ENCODE assay signal across 8 cellular contexts in genomic region chr2:26346454-26347053, GRCh38. TPM values are rescaled to one million over a fixed set of nuclear protein-coding genes. Genes with fewer than 3 reads are reported as not detected.
DNase-seq lines count a peak whose midpoint lies in the region; ATAC-seq and TF ChIP-seq lines count a peak whose summit lies in the region.

A gene with protein sequence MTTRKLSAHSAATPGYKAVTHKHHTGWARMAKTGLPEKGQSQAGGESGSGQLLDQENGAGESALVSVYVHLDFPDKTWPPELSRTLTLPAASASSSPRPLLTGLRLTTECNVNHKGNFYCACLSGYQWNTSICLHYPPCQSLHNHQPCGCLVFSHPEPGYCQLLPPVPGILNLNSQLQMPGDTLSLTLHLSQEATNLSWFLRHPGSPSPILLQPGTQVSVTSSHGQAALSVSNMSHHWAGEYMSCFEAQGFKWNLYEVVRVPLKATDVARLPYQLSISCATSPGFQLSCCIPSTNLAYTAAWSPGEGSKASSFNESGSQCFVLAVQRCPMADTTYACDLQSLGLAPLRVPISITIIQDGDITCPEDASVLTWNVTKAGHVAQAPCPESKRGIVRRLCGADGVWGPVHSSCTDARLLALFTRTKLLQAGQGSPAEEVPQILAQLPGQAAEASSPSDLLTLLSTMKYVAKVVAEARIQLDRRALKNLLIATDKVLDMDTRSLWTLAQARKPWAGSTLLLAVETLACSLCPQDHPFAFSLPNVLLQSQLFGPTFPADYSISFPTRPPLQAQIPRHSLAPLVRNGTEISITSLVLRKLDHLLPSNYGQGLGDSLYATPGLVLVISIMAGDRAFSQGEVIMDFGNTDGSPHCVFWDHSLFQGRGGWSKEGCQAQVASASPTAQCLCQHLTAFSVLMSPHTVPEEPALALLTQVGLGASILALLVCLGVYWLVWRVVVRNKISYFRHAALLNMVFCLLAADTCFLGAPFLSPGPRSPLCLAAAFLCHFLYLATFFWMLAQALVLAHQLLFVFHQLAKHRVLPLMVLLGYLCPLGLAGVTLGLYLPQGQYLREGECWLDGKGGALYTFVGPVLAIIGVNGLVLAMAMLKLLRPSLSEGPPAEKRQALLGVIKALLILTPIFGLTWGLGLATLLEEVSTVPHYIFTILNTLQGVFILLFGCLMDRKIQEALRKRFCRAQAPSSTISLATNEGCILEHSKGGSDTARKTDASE (minus strand): TSS chr2:26346789. CDS start chr2:26346234, 555 bp downstream.

- ATAC-seq in Panc1, result peak; percentile 27; the same call in 1 of the 2 replicates
- ATAC-seq in natural killer cell treated with Interleukin-12 subunit alpha and Interleukin-12 subunit beta and Interleukin-15 and Interleukin-18, amount 100 ng/mL, for 72 hours, result peak; percentile 16 to 31
- ATAC-seq in stimulated activated naive CD8-positive, alpha-beta T cell treated with anti-CD3 and anti-CD28 coated beads, Interleukin-15, Interleukin-2, amounts not matched to agents 100 U/mL and 50 U/mL, for 24 hours, result peak; percentile 12
- ATAC-seq in HG03095 (IDR thresholded peaks at IDR 0.05; ENCODE audit: unreplicated experiment), result no peak

- CTCF ChIA-PET in Caco-2 (lab: Charles Lee), result no interaction called here
- CTCF ChIA-PET in Panc1 (lab: Charles Lee), result no interaction called here

- H3K4me3 Mint-ChIP-seq in Caco-2 (ENCODE audit: unreplicated experiment), result peak within 1 kb of the TSS; percentile 100
- H3K4me3 Mint-ChIP-seq in activated T-helper 1 cell treated with anti-CD3 and anti-CD28 coated beads, Interleukin-12 subunit alpha, Interleukin-12 subunit beta, Interleukin-2, Interleukin-4 antibody, amounts not matched to agents 30 ng/mL and 10 ng/mL and 1 ng/mL, durations not matched to agents 14 hours and 24 hours and 36 hours, result peak within 1 kb of the TSS; percentile 99
- H3K4me3 Mint-ChIP-seq in natural killer cell treated with Interleukin-12 subunit alpha and Interleukin-12 subunit beta and Interleukin-15 and Interleukin-18, amount 100 ng/mL, for 72 hours, result peak within 1 kb of the TSS; percentile 98

- H3K27me3 Mint-ChIP-seq in Caco-2 (ENCODE audit: insufficient read depth, unreplicated experiment), result no peaks in the 10 kb centered on the region
- H3K27me3 Mint-ChIP-seq in activated T-helper 1 cell treated with anti-CD3 and anti-CD28 coated beads, Interleukin-12 subunit alpha, Interleukin-12 subunit beta, Interleukin-2, Interleukin-4 antibody, amounts not matched to agents 30 ng/mL and 10 ng/mL and 1 ng/mL, durations not matched to agents 14 hours and 24 hours and 36 hours (ENCODE audit: insufficient read depth), result no peaks in the 10 kb centered on the region
- no peaks in the 10 kb centered on the region for H3K27me3 Mint-ChIP-seq in natural killer cell treated with Interleukin-12 subunit alpha and Interleukin-12 subunit beta and Interleukin-15 and Interleukin-18, amount 100 ng/mL, for 72 hours

- H3K36me3 ChIP-seq in Caco-2 (ENCODE audit: control insufficient read depth, insufficient read depth, low read length) (no peaks in the 10 kb centered on the region; the same call in 1 of the 2 replicates), Panc1 (ENCODE audit: control insufficient read depth, insufficient read depth, low read length) (peaks cover 3% of the 10 kb centered on the region; the same call in 1 of the 2 replicates)

- peak in 1 of 2 experiments; percentile 11 for TF ChIP-seq CTCF in Caco-2 (IDR thresholded peaks at IDR 0.05; ENCODE audit: insufficient read depth in 1 of 2, low read depth in 1 of 2, low read length in 1 of 2, severe bottlenecking in 1 of 2, unreplicated experiment in 1 of 2)
- TF ChIP-seq CTCF in Panc1 (IDR thresholded peaks at IDR 0.05), result no peak
- TF ChIP-seq CTCF in fibroblast of mammary gland (conservative IDR thresholded peaks at IDR 0.05; ENCODE audit: control insufficient read depth, insufficient read depth, low read depth, low read length), result no peak

- H3K9me3 ChIP-seq in Caco-2 (no peaks in the 10 kb centered on the region), Panc1 (ENCODE audit: control insufficient read depth, insufficient read depth, low read depth, low read length) (no peaks in the 10 kb centered on the region)

- peak; percentile 63 to 69 for DNase-seq in Caco-2
- peak; percentile 20 for DNase-seq in HT1080 (ENCODE audit: low read depth)
- DNase-seq in Panc1 (ENCODE audit: low read depth, low spot score), result no peak
- peak; percentile 63 for DNase-seq in activated T-helper 1 cell treated with anti-CD3 and anti-CD28 coated beads, Interleukin-12 subunit alpha, Interleukin-12 subunit beta, Interleukin-2, Interleukin-4 antibody, amounts not matched to agents 30 ng/mL and 10 ng/mL and 1 ng/mL, durations not matched to agents 14 hours and 24 hours and 36 hours (ENCODE audit: low spot score)
- DNase-seq in fibroblast of mammary gland (ENCODE audit: low read depth), result peak; percentile 29
- DNase-seq in natural killer cell treated with Interleukin-12 subunit alpha and Interleukin-12 subunit beta and Interleukin-15 and Interleukin-18, amount 100 ng/mL, for 72 hours (ENCODE audit: low spot score), result peak; percentile 72
- peak; percentile 66 for DNase-seq in stimulated activated naive CD8-positive, alpha-beta T cell treated with anti-CD3 and anti-CD28 coated beads, Interleukin-15, Interleukin-2, amounts not matched to agents 100 U/mL and 50 U/mL, for 24 hours

- in situ Hi-C loops in Panc1 (cut with HindIII; ENCODE audit: low pct_unique_long_range_greater_than_20kb, low sequenced_read_pairs), result no loop called here

- no peaks in the 10 kb centered on the region for H3K9me3 Mint-ChIP-seq in Caco-2 (ENCODE audit: unreplicated experiment)
- no peaks in the 10 kb centered on the region for H3K9me3 Mint-ChIP-seq in activated T-helper 1 cell treated with anti-CD3 and anti-CD28 coated beads, Interleukin-12 subunit alpha, Interleukin-12 subunit beta, Interleukin-2, Interleukin-4 antibody, amounts not matched to agents 30 ng/mL and 10 ng/mL and 1 ng/mL, durations not matched to agents 14 hours and 24 hours and 36 hours
- no peaks in the 10 kb centered on the region for H3K9me3 Mint-ChIP-seq in natural killer cell treated with Interleukin-12 subunit alpha and Interleukin-12 subunit beta and Interleukin-15 and Interleukin-18, amount 100 ng/mL, for 72 hours

- H3K36me3 Mint-ChIP-seq in Caco-2 (ENCODE audit: insufficient read depth, unreplicated experiment), result peaks cover 36% of the 10 kb centered on the region
- peaks cover 15% of the 10 kb centered on the region for H3K36me3 Mint-ChIP-seq in activated T-helper 1 cell treated with anti-CD3 and anti-CD28 coated beads, Interleukin-12 subunit alpha, Interleukin-12 subunit beta, Interleukin-2, Interleukin-4 antibody, amounts not matched to agents 30 ng/mL and 10 ng/mL and 1 ng/mL, durations not matched to agents 14 hours and 24 hours and 36 hours (ENCODE audit: low read depth)
- peaks cover 6% of the 10 kb centered on the region for H3K36me3 Mint-ChIP-seq in natural killer cell treated with Interleukin-12 subunit alpha and Interleukin-12 subunit beta and Interleukin-15 and Interleukin-18, amount 100 ng/mL, for 72 hours

- H3K4me3 ChIP-seq in Caco-2 (ENCODE audit: low read depth, low read length), result peak within 1 kb of the TSS; percentile 66
- peak within 1 kb of the TSS; percentile 83 to 98 for H3K4me3 ChIP-seq in Panc1 (ENCODE audit: low read depth in 2 of 2, low read length in 2 of 2)
- peak within 1 kb of the TSS; percentile 84 for H3K4me3 ChIP-seq in fibroblast of mammary gland (ENCODE audit: control insufficient read depth, low read depth, low read length)

- POLR2A ChIA-PET in Caco-2 (lab: Charles Lee), result interaction anchor here (0.6 to 1.3 kb wide), 2 partner anchors 102 to 105 kb away, joined by 3 to 11 read pairs; partner anchors contain the start of genes HADHA and HADHB
- POLR2A ChIA-PET in Panc1 (lab: Charles Lee), result no interaction called here

- peaks cover 25% of the 10 kb centered on the region for H3K4me1 Mint-ChIP-seq in Caco-2 (ENCODE audit: low read depth, unreplicated experiment)
- peaks cover 40% of the 10 kb centered on the region for H3K4me1 Mint-ChIP-seq in activated T-helper 1 cell treated with anti-CD3 and anti-CD28 coated beads, Interleukin-12 subunit alpha, Interleukin-12 subunit beta, Interleukin-2, Interleukin-4 antibody, amounts not matched to agents 30 ng/mL and 10 ng/mL and 1 ng/mL, durations not matched to agents 14 hours and 24 hours and 36 hours (ENCODE audit: low read depth)
- peaks cover 28 to 31% of the 10 kb centered on the region in 2 donors for H3K4me1 Mint-ChIP-seq in natural killer cell treated with Interleukin-12 subunit alpha and Interleukin-12 subunit beta and Interleukin-15 and Interleukin-18, amount 100 ng/mL, for 72 hours (ENCODE audit: low read depth in 2 of 2)

- peak within 1 kb of the TSS; percentile 97 for H3K27ac ChIP-seq in Panc1 (ENCODE audit: low read length)

- peak within 1 kb of the TSS; percentile 100 for H3K27ac Mint-ChIP-seq in Caco-2 (ENCODE audit: unreplicated experiment)
- peak within 1 kb of the TSS; percentile 98 for H3K27ac Mint-ChIP-seq in activated T-helper 1 cell treated with anti-CD3 and anti-CD28 coated beads, Interleukin-12 subunit alpha, Interleukin-12 subunit beta, Interleukin-2, Interleukin-4 antibody, amounts not matched to agents 30 ng/mL and 10 ng/mL and 1 ng/mL, durations not matched to agents 14 hours and 24 hours and 36 hours
- peak within 1 kb of the TSS; percentile 90 to 97 for H3K27ac Mint-ChIP-seq in natural killer cell treated with Interleukin-12 subunit alpha and Interleukin-12 subunit beta and Interleukin-15 and Interleukin-18, amount 100 ng/mL, for 72 hours

- H3K27me3 ChIP-seq in Caco-2 (replicated peaks; ENCODE audit: control insufficient read depth, insufficient read depth, low read length) (no peaks in the 10 kb centered on the region), Panc1 (ENCODE audit: control insufficient read depth, insufficient read depth, low read length) (no peaks in the 10 kb centered on the region)

- H3K4me1 ChIP-seq in Caco-2, result peaks cover 21% of the 10 kb centered on the region; the same call in 1 of the 2 replicates
- H3K4me1 ChIP-seq in Panc1 (ENCODE audit: control insufficient read depth, insufficient read depth, low read length), result peaks cover 27% of the 10 kb centered on the region

- BruUV-seq in Caco-2 (replicated peaks; lab: Mats Ljungman, UMichigan) (no TSS peak), Panc1 (replicated peaks; lab: Mats Ljungman, UMichigan) (TSS peak; percentile 82)

- intact Hi-C loops in Caco-2 (cut with micrococcal nuclease; ENCODE audit: unreplicated experiment), result loop anchor here (2.0 to 10.0 kb wide), 2 partner anchors 102 to 472 kb away; partner anchors contain the start of genes ASXL2, HADHA and HADHB
- intact Hi-C loops in Panc1 (cut with micrococcal nuclease; ENCODE audit: unreplicated experiment), result no loop called here
- intact Hi-C loops in activated T-helper 1 cell treated with anti-CD3 and anti-CD28 coated beads, Interleukin-12 subunit alpha, Interleukin-12 subunit beta, Interleukin-2, Interleukin-4 antibody, amounts not matched to agents 30 ng/mL and 10 ng/mL and 1 ng/mL, durations not matched to agents 14 hours and 24 hours and 36 hours (cut with micrococcal nuclease), result loop anchor here (1.0 to 5.0 kb wide), 10 partner anchors 9 to 1304 kb away; partner anchors contain the start of genes ASXL2, CENPA, EFR3B and MPV17

RNA-seq across cellular contexts. Expression of the gene that starts here (rescaled TPM):
- total RNA-seq in Caco-2 (2022) (0.09 and 0.18 TPM in 2 replicates), Panc1 (2021; ENCODE audit: unreplicated experiment) (not detected)
- not detected in 2 replicates for total RNA-seq in HT1080 (2014; rRNA removed; shearing (Covaris generic))
- 0.02 and 0.07 TPM in 2 replicates for polyA plus RNA-seq in HT1080 (2015; cell fraction: cytosol; rRNA removed)
- 0.12 TPM in 1 of 2 replicates, not detected in the other for polyA plus RNA-seq in HT1080 (2015; cell fraction: nucleus; rRNA removed)
- not detected for polyA plus RNA-seq in Panc1 (2012; ENCODE audit: insufficient read length)
- total RNA-seq in activated T-helper 1 cell treated with anti-CD3 and anti-CD28 coated beads, Interleukin-12 subunit alpha, Interleukin-12 subunit beta, Interleukin-2, Interleukin-4 antibody, amounts not matched to agents 30 ng/mL and 10 ng/mL and 1 ng/mL, durations not matched to agents 14 hours and 24 hours and 36 hours, result 2.3 and 2.9 TPM in 2 replicates
- 1 to 10 TPM; 2.1 to 7.4 TPM for total RNA-seq in natural killer cell treated with Interleukin-12 subunit alpha and Interleukin-12 subunit beta and Interleukin-15 and Interleukin-18, amount 100 ng/mL, for 72 hours

Comparison
In these comparisons a context has a peak if more than half of its experiments do, and no peak if none do; other contexts are left out.
1. Peak in DNase-seq and H3K4me3 ChIP-seq in Caco-2; RNA of the gene not detected or under 1 TPM.
2. Peak in DNase-seq in HT1080; RNA of the gene not detected or under 1 TPM.
3. Peak in ATAC-seq, H3K4me3 ChIP-seq and H3K27ac ChIP-seq in Panc1; RNA of the gene not detected or under 1 TPM.